ENCODE assay signal across 10 cellular contexts in genomic region chr7:142298009-142298408, GRCh38. TPM values are rescaled to one million over a fixed set of nuclear protein-coding genes. Genes with fewer than 3 reads are reported as not detected.
DNase-seq lines count a peak whose midpoint lies in the region; ATAC-seq, FAIRE-seq and TF ChIP-seq lines count a peak whose summit lies in the region.
"Had no signal": no experiment of that assay in that cellular context is flagged by ENCODE, and none has a peak within 500 bp of the region (broad histone marks: within the 10 kb centered on the region; RNA-seq: fewer than 3 reads in every experiment).

No MANE protein-coding gene starts in this region.

- DNase-seq in HuH-7.5 (ENCODE audit: low spot score) (peak; percentile 29), astrocyte (ENCODE audit: low read depth) (no peak), mucosa of descending colon (no peak), retina (no peak), posterior cingulate gyrus (no peak), aorta (no peak), NCI-H2029 (lab: John Stamatoyannopoulos, UW) (no peak)
- DNase-seq: activated CD4-positive, alpha-beta T cell treated with anti-CD3 and anti-CD28 coated beads, Interleukin-2, amount 50 U/mL, for 4 hours had no signal

- H3K27ac Mint-ChIP-seq in astrocyte (ENCODE audit: unreplicated experiment) = no peak overlapping the region

- no peaks in the 10 kb centered on the region for H3K79me2 ChIP-seq in DOHH2 (ENCODE audit: control insufficient read depth, low read length)
- no peaks in the 10 kb centered on the region for H3K79me2 ChIP-seq in astrocyte (ENCODE audit: insufficient read depth, low read length)

- TF ChIP-seq CTCF in DOHH2 (IDR thresholded peaks at IDR 0.05; ENCODE audit: low read depth, low read length, poor library complexity, severe bottlenecking) (peak; percentile 55), astrocyte (IDR thresholded peaks at IDR 0.05; ENCODE audit: insufficient read depth, low read depth, low read length) (peak; percentile 14), mucosa of descending colon (IDR thresholded peaks at IDR 0.05) (no peak)

- no peaks in the 10 kb centered on the region for H3K4me1 Mint-ChIP-seq in astrocyte (ENCODE audit: low read depth, unreplicated experiment)

- no peak overlapping the region for H3K27ac ChIP-seq in DOHH2 (ENCODE audit: low read depth, low read length)
- H3K27ac ChIP-seq in astrocyte (ENCODE audit: low read depth, low read length) = no peak overlapping the region
- H3K27ac ChIP-seq in aorta (ENCODE audit: low read depth in 1 of 2, low read length in 2 of 2) = no peak overlapping the region
- H3K27ac ChIP-seq: gastroesophageal sphincter had no signal

- H3K27me3 ChIP-seq in DOHH2 (ENCODE audit: control insufficient read depth, low read length) (no peaks in the 10 kb centered on the region), astrocyte (ENCODE audit: insufficient read depth, low read length) (no peaks in the 10 kb centered on the region), aorta (ENCODE audit: control insufficient read depth in 1 of 2, insufficient read depth in 2 of 2, low read length in 1 of 2) (peaks cover 0 to 2% of the 10 kb centered on the region in 2 donors)

- H2AFZ ChIP-seq in astrocyte (ENCODE audit: low read depth, low read length) = no peak overlapping the region

- FAIRE-seq in astrocyte (lab: Jason Lieb, UNC) = no peak

- no peaks in the 10 kb centered on the region for H3K9me3 Mint-ChIP-seq in astrocyte (ENCODE audit: unreplicated experiment)

- H3K9me3 ChIP-seq in DOHH2 (ENCODE audit: control insufficient read depth, insufficient read depth, low read length) (no peaks in the 10 kb centered on the region), astrocyte (ENCODE audit: insufficient read depth, low read depth, low read length) (no peaks in the 10 kb centered on the region), mucosa of descending colon (no peaks in the 10 kb centered on the region), aorta (ENCODE audit: control insufficient read depth, low read length) (no peaks in the 10 kb centered on the region)
- H3K9me3 ChIP-seq: gastroesophageal sphincter had no signal

- intact Hi-C loops in mucosa of descending colon (cut with DNase I, micrococcal nuclease) = no loop called here
- intact Hi-C loops in posterior cingulate gyrus (cut with DNase I) = no loop called here
- intact Hi-C loops in aorta (cut with DNase I) = no loop called here

- H3K36me3 Mint-ChIP-seq in astrocyte (ENCODE audit: low read depth, unreplicated experiment) = no peaks in the 10 kb centered on the region

- no peak overlapping the region for H3K9ac ChIP-seq in astrocyte (ENCODE audit: low read length)

- peak; percentile 34 for ATAC-seq in mucosa of descending colon
- ATAC-seq in aorta (ENCODE audit: low FRiP score) = no peak
- ATAC-seq: gastroesophageal sphincter had no signal

- H3K36me3 ChIP-seq in DOHH2 (ENCODE audit: control insufficient read depth, low read length) (no peaks in the 10 kb centered on the region), astrocyte (ENCODE audit: insufficient read depth, low read length) (no peaks in the 10 kb centered on the region), mucosa of descending colon (ENCODE audit: low read depth) (no peaks in the 10 kb centered on the region), aorta (ENCODE audit: control insufficient read depth in 1 of 2, insufficient read depth in 2 of 2, low read length in 1 of 2) (no peaks in the 10 kb centered on the region)
- H3K36me3 ChIP-seq: gastroesophageal sphincter had no signal

- H3K4me3 Mint-ChIP-seq in astrocyte (ENCODE audit: unreplicated experiment) = no peak overlapping the region

- H3K9me2 ChIP-seq in DOHH2 (replicated peaks; ENCODE audit: control insufficient read depth, low read length) = no peaks in the 10 kb centered on the region

- H3K4me2 ChIP-seq in DOHH2 (ENCODE audit: low read length) (no peak overlapping the region), astrocyte (ENCODE audit: low read length) (no peak overlapping the region)

- no peaks in the 10 kb centered on the region for H3F3A ChIP-seq in DOHH2 (ENCODE audit: control insufficient read depth, insufficient read depth)

- H3K4me1 ChIP-seq in DOHH2 (ENCODE audit: control insufficient read depth, low read length) (peaks cover 6% of the 10 kb centered on the region; the same call in 1 of the 2 replicates), astrocyte (ENCODE audit: insufficient read depth, low read length) (no peaks in the 10 kb centered on the region), mucosa of descending colon (ENCODE audit: low read depth) (no peaks in the 10 kb centered on the region), aorta (ENCODE audit: control insufficient read depth in 1 of 2, insufficient read depth in 2 of 2, low read length in 2 of 2) (no peaks in the 10 kb centered on the region)
- H3K4me1 ChIP-seq: gastroesophageal sphincter had no signal

- 43 to 55% methylated on average over 5 of the region's 5 CpGs for WGBS in aorta, 2 donors

- H3K4me3 ChIP-seq in DOHH2 (ENCODE audit: low read length) (no peak overlapping the region), astrocyte (ENCODE audit: insufficient read depth, low read depth, low read length) (no peak overlapping the region), mucosa of descending colon (no peak overlapping the region), aorta (ENCODE audit: low read length in 2 of 2) (no peak overlapping the region)
- H3K4me3 ChIP-seq: gastroesophageal sphincter had no signal

- peaks cover 8% of the 10 kb centered on the region for H3K27me3 Mint-ChIP-seq in astrocyte (ENCODE audit: low read depth, unreplicated experiment)

- H4K20me1 ChIP-seq in DOHH2 (ENCODE audit: control insufficient read depth, insufficient read depth, low read depth, low read length) (no peaks in the 10 kb centered on the region), astrocyte (ENCODE audit: insufficient read depth, low read length) (no peaks in the 10 kb centered on the region)

RNA-seq across cellular contexts. Expression of gene PRSS58, which starts 40.2 kb away (rescaled TPM):
- total RNA-seq in astrocyte = not detected in 2 replicates
- total RNA-seq in mucosa of descending colon = not detected
- not detected for total RNA-seq in aorta
- polyA plus RNA-seq in aorta = not detected
- total RNA-seq: gastroesophageal sphincter had no signal
